ENCODE assay signal across 8 cellular contexts in genomic region chr21:25640671-25641292, GRCh38. TPM values are rescaled to one million over a fixed set of nuclear protein-coding genes. Genes with fewer than 3 reads are reported as not detected.
DNase-seq lines count a peak whose midpoint lies in the region; TF ChIP-seq lines count a peak whose summit lies in the region.

No MANE protein-coding gene starts in this region.

- H3K4me1 ChIP-seq in trophoblast cell (ENCODE audit: control insufficient read depth in 1 of 2, insufficient read depth in 2 of 2, low read length in 2 of 2) = peaks cover 4 to 6% of the 10 kb centered on the region in 2 experiments

- H2AFZ ChIP-seq in trophoblast cell (ENCODE audit: insufficient read depth, low read length, poor library complexity) = no peak overlapping the region

- no peak overlapping the region for H3K4me2 ChIP-seq in trophoblast cell (ENCODE audit: low read length)

- H3K9ac ChIP-seq in trophoblast cell (ENCODE audit: low read length) = no peak overlapping the region

- no peak overlapping the region for H3K14ac ChIP-seq in trophoblast cell (ENCODE audit: low read length)

- H2AK5ac ChIP-seq in trophoblast cell (ENCODE audit: low read length) = no peak overlapping the region

- H3K79me2 ChIP-seq in trophoblast cell (ENCODE audit: control insufficient read depth, insufficient read depth, low read length, poor library complexity) = no peaks in the 10 kb centered on the region

- H3K18ac ChIP-seq in trophoblast cell (ENCODE audit: low read length) = no peak overlapping the region

- H3K9me3 Mint-ChIP-seq in CD14-positive monocyte (peaks cover 0 to 5% (median 3%) of the 10 kb centered on the region in 7 donors), endothelial cell (ENCODE audit: unreplicated experiment) (no peaks in the 10 kb centered on the region), osteocyte (ENCODE audit: unreplicated experiment) (no peaks in the 10 kb centered on the region)

- H3K79me1 ChIP-seq in trophoblast cell (ENCODE audit: low read length) = peaks cover 2% of the 10 kb centered on the region

- H3K4me3 ChIP-seq in MG63 (peak overlapping the region; percentile 41; the same call in 1 of the 2 replicates), trophoblast cell (ENCODE audit: low read depth, low read length) (no peak overlapping the region)

- H3K27ac Mint-ChIP-seq in CD14-positive monocyte = no peak overlapping the region
- no peak overlapping the region for H3K27ac Mint-ChIP-seq in endothelial cell (ENCODE audit: unreplicated experiment)
- no peak overlapping the region for H3K27ac Mint-ChIP-seq in osteocyte (ENCODE audit: unreplicated experiment)

- H3K4me1 Mint-ChIP-seq in CD14-positive monocyte (peaks cover 22% of the 10 kb centered on the region), endothelial cell (ENCODE audit: unreplicated experiment) (peaks cover 10% of the 10 kb centered on the region), osteocyte (ENCODE audit: unreplicated experiment) (peaks cover 20% of the 10 kb centered on the region)

- no peak overlapping the region for H3K4ac ChIP-seq in trophoblast cell (ENCODE audit: low read depth, low read length)

- peaks cover 3 to 4% of the 10 kb centered on the region in 2 donors for H3K36me3 Mint-ChIP-seq in CD14-positive monocyte
- no peaks in the 10 kb centered on the region for H3K36me3 Mint-ChIP-seq in endothelial cell (ENCODE audit: low read depth, unreplicated experiment)
- no peaks in the 10 kb centered on the region for H3K36me3 Mint-ChIP-seq in osteocyte (ENCODE audit: unreplicated experiment)

- H3K4me3 Mint-ChIP-seq in CD14-positive monocyte (peak overlapping the region; percentile 76 to 86), endothelial cell (ENCODE audit: unreplicated experiment) (peak overlapping the region; percentile 75), osteocyte (ENCODE audit: unreplicated experiment) (peak overlapping the region; percentile 76)

- H4K8ac ChIP-seq in trophoblast cell (ENCODE audit: low read depth, low read length) = no peak overlapping the region

- H3K27me3 Mint-ChIP-seq in CD14-positive monocyte (ENCODE audit: low read depth in 3 of 3) = peaks cover 36 to 44% (median 37%) of the 10 kb centered on the region in 3 donors
- H3K27me3 Mint-ChIP-seq in endothelial cell (ENCODE audit: unreplicated experiment) = peaks cover 8% of the 10 kb centered on the region
- peaks cover 39% of the 10 kb centered on the region for H3K27me3 Mint-ChIP-seq in osteocyte (ENCODE audit: unreplicated experiment)

- no peak overlapping the region for H2BK5ac ChIP-seq in trophoblast cell (ENCODE audit: low read depth, low read length, poor library complexity)

- no peak overlapping the region for H4K12ac ChIP-seq in trophoblast cell (ENCODE audit: low read depth, low read length)

- intact Hi-C loops in CD14-positive monocyte (cut with micrococcal nuclease) = no loop called here

- no peak overlapping the region for H3K23ac ChIP-seq in trophoblast cell (ENCODE audit: low read length)

- no peak overlapping the region for H4K91ac ChIP-seq in trophoblast cell (ENCODE audit: low read depth, low read length)

- WGBS in trophoblast cell (ENCODE audit: extremely low coverage, insufficient coverage, insufficient read length) = no CpG with 5 or more reads among the region's 9 CpGs

- DNase-seq in CD14-positive monocyte (ENCODE audit: low spot score) (no peak), MG63 (no peak), endothelial cell (ENCODE audit: low spot score) (no peak), osteocyte (ENCODE audit: extremely low spot score, unreplicated experiment) (no peak), trophoblast cell (no peak), SW 1271 (lab: John Stamatoyannopoulos, UW) (no peak), NCI-H2196 treated with DMSO at 0.1 percent for 48 hours (lab: John Stamatoyannopoulos, UW; ENCODE audit: unreplicated experiment) (no peak), DMS79 (lab: John Stamatoyannopoulos, UW) (no peak)

- H3K9me3 ChIP-seq in MG63 (no peaks in the 10 kb centered on the region), trophoblast cell (ENCODE audit: insufficient read depth, low read depth, low read length) (no peaks in the 10 kb centered on the region)

- no peak for TF ChIP-seq CTCF in CD14-positive monocyte (IDR thresholded peaks at IDR 0.05)
- no peak for TF ChIP-seq CTCF in endothelial cell (IDR thresholded peaks at IDR 0.05; ENCODE audit: unreplicated experiment)
- no peak for TF ChIP-seq CTCF in osteocyte (IDR thresholded peaks at IDR 0.05)

- H2BK12ac ChIP-seq in trophoblast cell (ENCODE audit: low read length) = no peak overlapping the region

- H3K36me3 ChIP-seq in MG63 (no peaks in the 10 kb centered on the region), trophoblast cell (ENCODE audit: control insufficient read depth in 1 of 2, insufficient read depth in 2 of 2, low read length in 2 of 2) (no peaks in the 10 kb centered on the region)

- H3K27ac ChIP-seq in trophoblast cell (ENCODE audit: low read depth, low read length) = no peak overlapping the region

- no peak overlapping the region for H2BK120ac ChIP-seq in trophoblast cell (ENCODE audit: insufficient read depth, low read length, poor library complexity)

- H3K27me3 ChIP-seq in MG63 = peaks cover 36% of the 10 kb centered on the region
- peaks cover 7% of the 10 kb centered on the region for H3K27me3 ChIP-seq in trophoblast cell (ENCODE audit: insufficient read depth, low read length)

RNA-seq across cellular contexts. Expression of gene JAM2, which starts 1.7 kb away (rescaled TPM):
- not detected for polyA plus RNA-seq in CD14-positive monocyte
- 0.07 TPM in 1 of 2 replicates, not detected in the other for total RNA-seq in MG63 (2014; rRNA removed; shearing (Covaris generic); ENCODE audit: low replicate concordance)
- 0.77 TPM for total RNA-seq in endothelial cell (ENCODE audit: unreplicated experiment)
- 5.9 and 6.1 TPM in 2 replicates for total RNA-seq in osteocyte
- polyA plus RNA-seq in trophoblast cell (2013) = 0.61 and 0.64 TPM in 2 replicates

RNA-seq across cellular contexts. Expression of gene MRPL39, which starts 33.5 kb away (rescaled TPM):
- polyA plus RNA-seq in CD14-positive monocyte = 10 to 100 TPM; 15.5 to 22.3 TPM
- 43.0 and 49.9 TPM in 2 replicates for total RNA-seq in MG63 (2014; rRNA removed; shearing (Covaris generic); ENCODE audit: low replicate concordance)
- total RNA-seq in endothelial cell (ENCODE audit: unreplicated experiment) = 25.0 TPM
- 20.0 and 24.3 TPM in 2 replicates for total RNA-seq in osteocyte
- 45.7 and 46.6 TPM in 2 replicates for polyA plus RNA-seq in trophoblast cell (2013)
